Comparison of ENCODE assay signal across 21 cellular contexts in the genomic region with DNA sequence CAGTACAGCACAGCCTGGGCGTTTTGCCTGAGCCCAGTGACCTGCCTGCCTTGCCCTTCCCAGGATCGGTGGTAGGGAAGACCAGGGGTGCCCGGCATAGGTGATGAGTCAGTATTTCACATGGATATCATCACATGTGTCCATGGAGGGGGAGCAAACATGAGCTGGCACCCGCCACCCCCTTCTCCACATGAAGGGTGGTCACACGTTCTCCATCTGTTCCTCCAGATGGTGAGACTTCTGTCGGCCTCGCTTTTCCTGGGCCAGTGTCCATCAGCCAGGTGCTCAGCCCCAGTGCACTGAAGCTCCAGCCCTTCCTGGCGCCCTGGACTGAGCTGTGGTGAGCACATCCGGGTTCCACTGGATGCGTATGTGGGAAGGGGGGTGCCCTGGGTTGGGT.
"Had no signal": no experiment of that assay in that cellular context is flagged by ENCODE, and none has a peak within 500 bp of the region (broad histone marks: within the 10 kb centered on the region; RNA-seq: fewer than 3 reads in every experiment).

No MANE protein-coding gene starts in this region.

- DNase-seq: natural killer cell; occipital lobe; ovary; psoas muscle; right cardiac atrium; right lobe of liver; sigmoid colon; small intestine; stimulated activated CD4-positive, alpha-beta T cell treated with anti-CD3 and anti-CD28 coated beads, Interleukin-15, amount 100 ng/mL, for 24 hours; stimulated activated CD4-positive, alpha-beta T cell treated with anti-CD3 and anti-CD28 coated beads, Interleukin-2, amount 100 ng/mL, for 24 hours; stimulated activated CD4-positive, alpha-beta T cell treated with anti-CD3 and anti-CD28 coated beads, Interleukin-2, amount 100 ng/mL, for 48 hours; stimulated activated CD4-positive, alpha-beta T cell treated with anti-CD3 and anti-CD28 coated beads, Interleukin-4, amount 100 ng/mL, for 24 hours; stimulated activated naive B cell treated with anti-CD40 and anti-IgM and Interleukin-4, amounts not matched to agents 10 μg/mL and 1 μg/mL and 100 μg/mL, for 72 hours; stimulated activated naive CD4-positive, alpha-beta T cell treated with Interleukin-2 at 50 U/mL for 16 hours; stomach; testis; tibial artery; transverse colon; upper lobe of right lung; uterus had no signal

- ATAC-seq: natural killer cell; psoas muscle; right cardiac atrium; right lobe of liver; stimulated activated effector memory CD8-positive, alpha-beta T cell treated with anti-CD3 and anti-CD28 coated beads, Interleukin-12 subunit alpha, Interleukin-12 subunit beta, amount 100 ng/mL, for 72 hours; stimulated activated naive B cell treated with anti-CD40 and anti-IgM and Interleukin-4, amounts not matched to agents 10 μg/mL and 1 μg/mL and 100 μg/mL, for 72 hours; upper lobe of right lung had no signal
